8 cellular contexts compared by ENCODE assay signal in genomic region chr14:24365600-24366374, GRCh38. TPM values are rescaled to one million over a fixed set of nuclear protein-coding genes. Genes with fewer than 3 reads are reported as not detected.
DNase-seq lines count a peak whose midpoint lies in the region; TF ChIP-seq lines count a peak whose summit lies in the region.

No MANE protein-coding gene starts in this region.

- peaks cover 24% of the 10 kb centered on the region for H3K4me1 Mint-ChIP-seq in activated naive CD8-positive, alpha-beta T cell (ENCODE audit: low read depth)

- TF ChIP-seq POLR2A in thyroid gland (IDR thresholded peaks at IDR 0.05): peak in 1 of 2 donors; percentile 31

- no peaks in the 10 kb centered on the region for H3K9me3 Mint-ChIP-seq in activated naive CD8-positive, alpha-beta T cell (ENCODE audit: low read depth)

- peak; percentile 77 for DNase-seq in AG08396 (ENCODE audit: low spot score)
- DNase-seq in GM19238 (ENCODE audit: insufficient read length, low spot score): peak; percentile 63
- DNase-seq in LHCN-M2 (ENCODE audit: low read depth): peak; percentile 83
- DNase-seq in SJSA1 (ENCODE audit: low read depth in 1 of 2, low spot score in 2 of 2): peak; percentile 75 to 86
- peak; percentile 83 for DNase-seq in glomerular endothelial cell (ENCODE audit: extremely low read depth, low read depth, low spot score)
- DNase-seq in osteoblast (ENCODE audit: insufficient read length, low spot score, missing footprints): peak; percentile 88
- DNase-seq in thyroid gland: peak; percentile 86 to 87

- peak; percentile 85 for TF ChIP-seq CTCF in osteoblast (IDR thresholded peaks at IDR 0.05; ENCODE audit: extremely low read depth, low read depth, low read length)
- TF ChIP-seq CTCF in thyroid gland (IDR thresholded peaks at IDR 0.05): peak; percentile 70 to 95 (median 86)

- H3K4me3 ChIP-seq in SJSA1: peak overlapping the region; percentile 60
- peak overlapping the region; percentile 90 for H3K4me3 ChIP-seq in osteoblast (ENCODE audit: insufficient read depth, low read length)
- H3K4me3 ChIP-seq in thyroid gland (replicated peaks in 1 of 3): peak overlapping the region in 2 of 3 donors; percentile 15 to 80

- H3K4me3 Mint-ChIP-seq in activated naive CD8-positive, alpha-beta T cell: peak overlapping the region; percentile 85

- H3K27me3 Mint-ChIP-seq in activated naive CD8-positive, alpha-beta T cell: peaks cover 26% of the 10 kb centered on the region

- peak overlapping the region; percentile 76 for H2AFZ ChIP-seq in osteoblast (ENCODE audit: low read length)

- peak overlapping the region; percentile 95 for H3K4me2 ChIP-seq in osteoblast (ENCODE audit: insufficient read depth, low read length)

- H3K36me3 ChIP-seq in SJSA1 (peaks cover 8% of the 10 kb centered on the region), osteoblast (ENCODE audit: insufficient read depth, low read length) (peaks cover 12% of the 10 kb centered on the region), thyroid gland (no peaks in the 10 kb centered on the region)

- H3K36me3 Mint-ChIP-seq in activated naive CD8-positive, alpha-beta T cell: no peaks in the 10 kb centered on the region

- peak overlapping the region; percentile 17 for H3K27ac Mint-ChIP-seq in activated naive CD8-positive, alpha-beta T cell

- peak overlapping the region; percentile 70 for H3K27ac ChIP-seq in SJSA1
- H3K27ac ChIP-seq in osteoblast (ENCODE audit: low read depth, low read length): peak overlapping the region; percentile 99
- peak overlapping the region; percentile 94 to 96 (median 95) for H3K27ac ChIP-seq in thyroid gland

- H3K27me3 ChIP-seq in SJSA1 (replicated peaks) (no peaks in the 10 kb centered on the region), osteoblast (ENCODE audit: insufficient read depth, low read length) (no peaks in the 10 kb centered on the region), thyroid gland (no peaks in the 10 kb centered on the region)

- H3K4me1 ChIP-seq in SJSA1 (replicated peaks) (peaks cover 33% of the 10 kb centered on the region), osteoblast (ENCODE audit: insufficient read depth, low read length) (peaks cover 70% of the 10 kb centered on the region), thyroid gland (peaks cover 17 to 19% of the 10 kb centered on the region in 2 donors)

- peaks cover 10% of the 10 kb centered on the region for H4K20me1 ChIP-seq in osteoblast (ENCODE audit: insufficient read depth, low read length)

- intact Hi-C loops in thyroid gland (cut with DNase I): loop anchor here (2.0 to 5.0 kb wide), 2 partner anchors 33 to 65 kb away; no protein-coding TSS in a partner anchor

- WGBS in thyroid gland, 2 donors: 2% methylated on average over 26 of the region's 26 CpGs

- peaks cover 28% of the 10 kb centered on the region for H3K79me2 ChIP-seq in osteoblast (ENCODE audit: insufficient read depth, low read length)

- no peaks in the 10 kb centered on the region for H3K9me3 ChIP-seq in SJSA1 (replicated peaks)
- no peaks in the 10 kb centered on the region for H3K9me3 ChIP-seq in osteoblast (ENCODE audit: low read depth, low read length)
- no peaks in the 10 kb centered on the region for H3K9me3 ChIP-seq in thyroid gland

RNA-seq across cellular contexts. Expression of gene NFATC4, which starts 2.2 kb away (rescaled TPM):
- total RNA-seq in LHCN-M2 (2014; rRNA removed) (17.1 and 21.6 TPM in 2 replicates), glomerular endothelial cell (24.3 and 42.5 TPM in 2 replicates), osteoblast (101 and 107 TPM in 2 replicates), thyroid gland (10 to 100 TPM; 19.4 to 41.3 (median 38.6) TPM)
- polyA plus RNA-seq in LHCN-M2 (2012): 9.9 TPM
- 14.6 and 23.6 TPM in 2 replicates for total RNA-seq in SJSA1 (2014; rRNA removed; shearing (Covaris generic))

RNA-seq across cellular contexts. Expression of gene RIPK3, which starts 26.0 kb away (rescaled TPM):
- total RNA-seq in LHCN-M2 (2014; rRNA removed) (not detected in 2 replicates), glomerular endothelial cell (1.3 and 2.6 TPM in 2 replicates), osteoblast (9.1 and 11.9 TPM in 2 replicates), thyroid gland (10 to 100 TPM; 12.4 to 21.3 (median 18.4) TPM)
- polyA plus RNA-seq in LHCN-M2 (2012): not detected
- not detected in 2 replicates for total RNA-seq in SJSA1 (2014; rRNA removed; shearing (Covaris generic))

RNA-seq across cellular contexts. Expression of gene ADCY4, which starts 30.9 kb away (rescaled TPM):
- total RNA-seq in LHCN-M2 (2014; rRNA removed) (under 0.01 TPM in 1 of 2 replicates, not detected in the other), glomerular endothelial cell (63.3 and 115 TPM in 2 replicates), osteoblast (17.7 and 18.8 TPM in 2 replicates), thyroid gland (10 to 100 TPM; 35.2 to 65.4 (median 48.8) TPM)
- not detected for polyA plus RNA-seq in LHCN-M2 (2012)
- not detected in 2 replicates for total RNA-seq in SJSA1 (2014; rRNA removed; shearing (Covaris generic))

RNA-seq across cellular contexts. Expression of gene NYNRIN, which starts 33.0 kb away (rescaled TPM):
- total RNA-seq in LHCN-M2 (2014; rRNA removed): 0.06 TPM in 2 replicates
- polyA plus RNA-seq in LHCN-M2 (2012): 0.23 TPM
- 0.87 and 1.2 TPM in 2 replicates for total RNA-seq in SJSA1 (2014; rRNA removed; shearing (Covaris generic))
- 8.5 and 19.8 TPM in 2 replicates for total RNA-seq in glomerular endothelial cell
- 7.2 and 9.1 TPM in 2 replicates for total RNA-seq in osteoblast
- 10 to 100 TPM; 11.7 to 19.9 (median 12.3) TPM for total RNA-seq in thyroid gland

RNA-seq across cellular contexts. Expression of gene LTB4R, which starts 54.5 kb away (rescaled TPM):
- total RNA-seq in LHCN-M2 (2014; rRNA removed) (0.90 and 1.7 TPM in 2 replicates), glomerular endothelial cell (5.3 and 7.9 TPM in 2 replicates), osteoblast (1.2 and 1.8 TPM in 2 replicates), thyroid gland (1 to 10 TPM; 4.2 to 7.4 (median 4.3) TPM)
- polyA plus RNA-seq in LHCN-M2 (2012): 0.74 TPM
- 0.81 and 2.1 TPM in 2 replicates for total RNA-seq in SJSA1 (2014; rRNA removed; shearing (Covaris generic))

Comparison
In these comparisons a context has a peak if more than half of its experiments do, and no peak if none do; other contexts are left out.
1. Peak in every context shown above with its lines: DNase-seq, H3K4me3 ChIP-seq and H3K27ac ChIP-seq.
2. RNA of gene ADCY4, which starts 30.9 kb away (total RNA-seq): 63.3 to 115 TPM in glomerular endothelial cell, 35.2 to 65.4 TPM in thyroid gland and 17.7 to 18.8 TPM in osteoblast; under 0.01 TPM in LHCN-M2 and not detected in SJSA1; every median in the first group is over 10 times any median in the second.